ENCODE assay signal across 1 cellular context in genomic region chr4:154626793-154627484, GRCh38.
TF ChIP-seq lines count a peak whose summit lies in the region.

No MANE protein-coding gene starts in this region.

TF ChIP-seq in HepG2, 621 proteins besides CTCF, POLR2A, EP300 and RAD21 (continued from another document and continues in another):
- TF ChIP-seq RARA (CRISPR knock-in tag; IDR thresholded peaks at IDR 0.05) (no peak), ZNF570 (CRISPR knock-in tag; IDR thresholded peaks at IDR 0.05; ENCODE audit: borderline replicate concordance) (no peak), FOXJ3 (CRISPR knock-in tag; IDR thresholded peaks at IDR 0.05; ENCODE audit: borderline replicate concordance) (no peak), PITX1 (CRISPR knock-in tag; IDR thresholded peaks at IDR 0.05) (no peak), HOXA3 (CRISPR knock-in tag; IDR thresholded peaks at IDR 0.05) (0 out of 2 replicates have a peak, but pooled peaks have one; percentile 30), ZFY (CRISPR knock-in tag; IDR thresholded peaks at IDR 0.05) (peak; percentile 40; the same call in 1 of the 2 replicates), TEAD2 (CRISPR knock-in tag; IDR thresholded peaks at IDR 0.05) (no peak), TBL1XR1 (IDR thresholded peaks at IDR 0.05; ENCODE audit: borderline replicate concordance, low read length, partially characterized antibody) (no peak), ZNF567 (CRISPR knock-in tag; IDR thresholded peaks at IDR 0.05; ENCODE audit: borderline replicate concordance) (no peak), GLI4 (CRISPR knock-in tag; IDR thresholded peaks at IDR 0.05; ENCODE audit: borderline replicate concordance) (no peak), USF2 (IDR thresholded peaks at IDR 0.05; ENCODE audit: low read depth, low read length) (no peak), USF2 (CRISPR knock-in tag; IDR thresholded peaks at IDR 0.05; ENCODE audit: borderline replicate concordance) (no peak), KLF13 (CRISPR knock-in tag; IDR thresholded peaks at IDR 0.05) (no peak), ZZZ3 (CRISPR knock-in tag; IDR thresholded peaks at IDR 0.05; ENCODE audit: borderline replicate concordance) (no peak), LRRFIP1 (CRISPR knock-in tag; conservative IDR thresholded peaks at IDR 0.05) (no peak), MZF1 (CRISPR knock-in tag; IDR thresholded peaks at IDR 0.05; ENCODE audit: borderline replicate concordance) (no peak), PHF8 (CRISPR knock-in tag; IDR thresholded peaks at IDR 0.05) (no peak), SKI (IDR thresholded peaks at IDR 0.05; ENCODE audit: partially characterized antibody) (no peak), NR0B2 (CRISPR knock-in tag; IDR thresholded peaks at IDR 0.05) (peak; percentile 37; the same call in 1 of the 2 replicates), GATAD2A (CRISPR knock-in tag; IDR thresholded peaks at IDR 0.05) (0 out of 2 replicates have a peak, but pooled peaks have one; percentile 22), NFATC3 (CRISPR knock-in tag; IDR thresholded peaks at IDR 0.05) (0 out of 2 replicates have a peak, but pooled peaks have one; percentile 48), MIXL1 (CRISPR knock-in tag; IDR thresholded peaks at IDR 0.05) (no peak), PRMT3 (CRISPR knock-in tag; IDR thresholded peaks at IDR 0.05; ENCODE audit: borderline replicate concordance, low read depth) (peak; percentile 39; the same call in 1 of the 2 replicates), E2F5 (CRISPR knock-in tag; conservative IDR thresholded peaks at IDR 0.05) (no peak), GZF1 (CRISPR knock-in tag; IDR thresholded peaks at IDR 0.05) (no peak), ZNF788 (CRISPR knock-in tag; IDR thresholded peaks at IDR 0.05; ENCODE audit: borderline replicate concordance) (peak; percentile 54; the same call in 1 of the 2 replicates), ZFP36L1 (CRISPR knock-in tag; IDR thresholded peaks at IDR 0.05) (no peak), LBX2 (CRISPR knock-in tag; IDR thresholded peaks at IDR 0.05; ENCODE audit: borderline replicate concordance) (no peak), ZNF431 (CRISPR knock-in tag; IDR thresholded peaks at IDR 0.05; ENCODE audit: borderline replicate concordance, low read depth) (no peak), ZSCAN30 (CRISPR knock-in tag; IDR thresholded peaks at IDR 0.05) (no peak), SOX6 (IDR thresholded peaks at IDR 0.05) (no peak), SOX6 (CRISPR knock-in tag; IDR thresholded peaks at IDR 0.05) (peak; percentile 35), SP5 (CRISPR knock-in tag; IDR thresholded peaks at IDR 0.05; ENCODE audit: borderline replicate concordance, low read depth) (no peak)
- TF ChIP-seq, protein P1, sequence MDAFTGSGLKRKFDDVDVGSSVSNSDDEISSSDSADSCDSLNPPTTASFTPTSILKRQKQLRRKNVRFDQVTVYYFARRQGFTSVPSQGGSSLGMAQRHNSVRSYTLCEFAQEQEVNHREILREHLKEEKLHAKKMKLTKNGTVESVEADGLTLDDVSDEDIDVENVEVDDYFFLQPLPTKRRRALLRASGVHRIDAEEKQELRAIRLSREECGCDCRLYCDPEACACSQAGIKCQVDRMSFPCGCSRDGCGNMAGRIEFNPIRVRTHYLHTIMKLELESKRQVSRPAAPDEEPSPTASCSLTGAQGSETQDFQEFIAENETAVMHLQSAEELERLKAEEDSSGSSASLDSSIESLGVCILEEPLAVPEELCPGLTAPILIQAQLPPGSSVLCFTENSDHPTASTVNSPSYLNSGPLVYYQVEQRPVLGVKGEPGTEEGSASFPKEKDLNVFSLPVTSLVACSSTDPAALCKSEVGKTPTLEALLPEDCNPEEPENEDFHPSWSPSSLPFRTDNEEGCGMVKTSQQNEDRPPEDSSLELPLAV (CRISPR knock-in tag; conservative IDR thresholded peaks at IDR 0.05; ENCODE audit: low read depth): no peak
- TF ChIP-seq, protein P2, sequence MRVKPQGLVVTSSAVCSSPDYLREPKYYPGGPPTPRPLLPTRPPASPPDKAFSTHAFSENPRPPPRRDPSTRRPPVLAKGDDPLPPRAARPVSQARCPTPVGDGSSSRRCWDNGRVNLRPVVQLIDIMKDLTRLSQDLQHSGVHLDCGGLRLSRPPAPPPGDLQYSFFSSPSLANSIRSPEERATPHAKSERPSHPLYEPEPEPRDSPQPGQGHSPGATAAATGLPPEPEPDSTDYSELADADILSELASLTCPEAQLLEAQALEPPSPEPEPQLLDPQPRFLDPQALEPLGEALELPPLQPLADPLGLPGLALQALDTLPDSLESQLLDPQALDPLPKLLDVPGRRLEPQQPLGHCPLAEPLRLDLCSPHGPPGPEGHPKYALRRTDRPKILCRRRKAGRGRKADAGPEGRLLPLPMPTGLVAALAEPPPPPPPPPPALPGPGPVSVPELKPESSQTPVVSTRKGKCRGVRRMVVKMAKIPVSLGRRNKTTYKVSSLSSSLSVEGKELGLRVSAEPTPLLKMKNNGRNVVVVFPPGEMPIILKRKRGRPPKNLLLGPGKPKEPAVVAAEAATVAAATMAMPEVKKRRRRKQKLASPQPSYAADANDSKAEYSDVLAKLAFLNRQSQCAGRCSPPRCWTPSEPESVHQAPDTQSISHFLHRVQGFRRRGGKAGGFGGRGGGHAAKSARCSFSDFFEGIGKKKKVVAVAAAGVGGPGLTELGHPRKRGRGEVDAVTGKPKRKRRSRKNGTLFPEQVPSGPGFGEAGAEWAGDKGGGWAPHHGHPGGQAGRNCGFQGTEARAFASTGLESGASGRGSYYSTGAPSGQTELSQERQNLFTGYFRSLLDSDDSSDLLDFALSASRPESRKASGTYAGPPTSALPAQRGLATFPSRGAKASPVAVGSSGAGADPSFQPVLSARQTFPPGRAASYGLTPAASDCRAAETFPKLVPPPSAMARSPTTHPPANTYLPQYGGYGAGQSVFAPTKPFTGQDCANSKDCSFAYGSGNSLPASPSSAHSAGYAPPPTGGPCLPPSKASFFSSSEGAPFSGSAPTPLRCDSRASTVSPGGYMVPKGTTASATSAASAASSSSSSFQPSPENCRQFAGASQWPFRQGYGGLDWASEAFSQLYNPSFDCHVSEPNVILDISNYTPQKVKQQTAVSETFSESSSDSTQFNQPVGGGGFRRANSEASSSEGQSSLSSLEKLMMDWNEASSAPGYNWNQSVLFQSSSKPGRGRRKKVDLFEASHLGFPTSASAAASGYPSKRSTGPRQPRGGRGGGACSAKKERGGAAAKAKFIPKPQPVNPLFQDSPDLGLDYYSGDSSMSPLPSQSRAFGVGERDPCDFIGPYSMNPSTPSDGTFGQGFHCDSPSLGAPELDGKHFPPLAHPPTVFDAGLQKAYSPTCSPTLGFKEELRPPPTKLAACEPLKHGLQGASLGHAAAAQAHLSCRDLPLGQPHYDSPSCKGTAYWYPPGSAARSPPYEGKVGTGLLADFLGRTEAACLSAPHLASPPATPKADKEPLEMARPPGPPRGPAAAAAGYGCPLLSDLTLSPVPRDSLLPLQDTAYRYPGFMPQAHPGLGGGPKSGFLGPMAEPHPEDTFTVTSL (CRISPR knock-in tag; IDR thresholded peaks at IDR 0.05; ENCODE audit: borderline replicate concordance): peak; percentile 39; the same call in 1 of the 2 replicates
- TF ChIP-seq, protein P3, sequence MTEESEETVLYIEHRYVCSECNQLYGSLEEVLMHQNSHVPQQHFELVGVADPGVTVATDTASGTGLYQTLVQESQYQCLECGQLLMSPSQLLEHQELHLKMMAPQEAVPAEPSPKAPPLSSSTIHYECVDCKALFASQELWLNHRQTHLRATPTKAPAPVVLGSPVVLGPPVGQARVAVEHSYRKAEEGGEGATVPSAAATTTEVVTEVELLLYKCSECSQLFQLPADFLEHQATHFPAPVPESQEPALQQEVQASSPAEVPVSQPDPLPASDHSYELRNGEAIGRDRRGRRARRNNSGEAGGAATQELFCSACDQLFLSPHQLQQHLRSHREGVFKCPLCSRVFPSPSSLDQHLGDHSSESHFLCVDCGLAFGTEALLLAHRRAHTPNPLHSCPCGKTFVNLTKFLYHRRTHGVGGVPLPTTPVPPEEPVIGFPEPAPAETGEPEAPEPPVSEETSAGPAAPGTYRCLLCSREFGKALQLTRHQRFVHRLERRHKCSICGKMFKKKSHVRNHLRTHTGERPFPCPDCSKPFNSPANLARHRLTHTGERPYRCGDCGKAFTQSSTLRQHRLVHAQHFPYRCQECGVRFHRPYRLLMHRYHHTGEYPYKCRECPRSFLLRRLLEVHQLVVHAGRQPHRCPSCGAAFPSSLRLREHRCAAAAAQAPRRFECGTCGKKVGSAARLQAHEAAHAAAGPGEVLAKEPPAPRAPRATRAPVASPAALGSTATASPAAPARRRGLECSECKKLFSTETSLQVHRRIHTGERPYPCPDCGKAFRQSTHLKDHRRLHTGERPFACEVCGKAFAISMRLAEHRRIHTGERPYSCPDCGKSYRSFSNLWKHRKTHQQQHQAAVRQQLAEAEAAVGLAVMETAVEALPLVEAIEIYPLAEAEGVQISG (CRISPR knock-in tag; IDR thresholded peaks at IDR 0.05): peak; percentile 49; the same call in 1 of the 2 replicates
- TF ChIP-seq, protein P4, sequence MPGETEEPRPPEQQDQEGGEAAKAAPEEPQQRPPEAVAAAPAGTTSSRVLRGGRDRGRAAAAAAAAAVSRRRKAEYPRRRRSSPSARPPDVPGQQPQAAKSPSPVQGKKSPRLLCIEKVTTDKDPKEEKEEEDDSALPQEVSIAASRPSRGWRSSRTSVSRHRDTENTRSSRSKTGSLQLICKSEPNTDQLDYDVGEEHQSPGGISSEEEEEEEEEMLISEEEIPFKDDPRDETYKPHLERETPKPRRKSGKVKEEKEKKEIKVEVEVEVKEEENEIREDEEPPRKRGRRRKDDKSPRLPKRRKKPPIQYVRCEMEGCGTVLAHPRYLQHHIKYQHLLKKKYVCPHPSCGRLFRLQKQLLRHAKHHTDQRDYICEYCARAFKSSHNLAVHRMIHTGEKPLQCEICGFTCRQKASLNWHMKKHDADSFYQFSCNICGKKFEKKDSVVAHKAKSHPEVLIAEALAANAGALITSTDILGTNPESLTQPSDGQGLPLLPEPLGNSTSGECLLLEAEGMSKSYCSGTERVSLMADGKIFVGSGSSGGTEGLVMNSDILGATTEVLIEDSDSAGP (CRISPR knock-in tag; IDR thresholded peaks at IDR 0.05; ENCODE audit: borderline replicate concordance): peak; percentile 47; the same call in 1 of the 2 replicates
